Comparison of ENCODE assay signal across 19 cellular contexts in genomic region chr2:232435375-232435648, GRCh38. TPM values are rescaled to one million over a fixed set of nuclear protein-coding genes. Genes with fewer than 3 reads are reported as not detected.
DNase-seq lines count a peak whose midpoint lies in the region; ATAC-seq and TF ChIP-seq lines count a peak whose summit lies in the region.
"Had no signal": no experiment of that assay in that cellular context is flagged by ENCODE, and none has a peak within 500 bp of the region (broad histone marks: within the 10 kb centered on the region; RNA-seq: fewer than 3 reads in every experiment).

No MANE protein-coding gene starts in this region.

- H3K9me3 ChIP-seq in Panc1 (ENCODE audit: control insufficient read depth, insufficient read depth, low read depth, low read length) (no peaks in the 10 kb centered on the region), lower lobe of right lung (no peaks in the 10 kb centered on the region)
- H3K9me3 ChIP-seq: BLaER1 treated with 17β-estradiol and CSF1 and Interleukin-3, amounts not matched to agents 10 nM and 100 nM; HAP-1 had no signal

- peaks cover 5% of the 10 kb centered on the region; the same call in 1 of the 2 replicates for H3K4me1 ChIP-seq in Panc1 (ENCODE audit: control insufficient read depth, insufficient read depth, low read length)
- no peaks in the 10 kb centered on the region for H3K4me1 ChIP-seq in lower lobe of right lung
- H3K4me1 ChIP-seq: HAP-1 had no signal

- no peak overlapping the region for H3K4me3 Mint-ChIP-seq in stimulated activated effector memory CD8-positive, alpha-beta T cell treated with anti-CD3 and anti-CD28 coated beads, Interleukin-12 subunit alpha, Interleukin-12 subunit beta, amount 100 ng/mL, for 72 hours
- no peak overlapping the region for H3K4me3 Mint-ChIP-seq in mesothelial cell of epicardium
- H3K4me3 Mint-ChIP-seq: CD8-positive, alpha-beta T cell had no signal

- H3K27ac Mint-ChIP-seq in stimulated activated effector memory CD8-positive, alpha-beta T cell treated with anti-CD3 and anti-CD28 coated beads, Interleukin-12 subunit alpha, Interleukin-12 subunit beta, amount 100 ng/mL, for 72 hours: peak overlapping the region; percentile 60
- H3K27ac Mint-ChIP-seq in mesothelial cell of epicardium: no peak overlapping the region
- H3K27ac Mint-ChIP-seq: CD8-positive, alpha-beta T cell had no signal

- no peaks in the 10 kb centered on the region for H3K9me3 Mint-ChIP-seq in stimulated activated effector memory CD8-positive, alpha-beta T cell treated with anti-CD3 and anti-CD28 coated beads, Interleukin-12 subunit alpha, Interleukin-12 subunit beta, amount 100 ng/mL, for 72 hours
- H3K9me3 Mint-ChIP-seq in mesothelial cell of epicardium: no peaks in the 10 kb centered on the region
- H3K9me3 Mint-ChIP-seq: CD8-positive, alpha-beta T cell had no signal

- ATAC-seq in Panc1: no peak
- no peak for ATAC-seq in lower lobe of right lung
- ATAC-seq in stimulated activated effector memory CD8-positive, alpha-beta T cell treated with anti-CD3 and anti-CD28 coated beads, Interleukin-12 subunit alpha, Interleukin-12 subunit beta, amount 100 ng/mL, for 72 hours: no peak
- ATAC-seq: CD8-positive, alpha-beta T cell; K562 had no signal

- H3K36me3 Mint-ChIP-seq in stimulated activated effector memory CD8-positive, alpha-beta T cell treated with anti-CD3 and anti-CD28 coated beads, Interleukin-12 subunit alpha, Interleukin-12 subunit beta, amount 100 ng/mL, for 72 hours: no peaks in the 10 kb centered on the region
- H3K36me3 Mint-ChIP-seq in mesothelial cell of epicardium: no peaks in the 10 kb centered on the region
- H3K36me3 Mint-ChIP-seq: CD8-positive, alpha-beta T cell had no signal

- H3K27me3 ChIP-seq in Panc1 (ENCODE audit: control insufficient read depth, insufficient read depth, low read length): no peaks in the 10 kb centered on the region
- H3K27me3 ChIP-seq in lower lobe of right lung (ENCODE audit: low read depth): peaks cover 4% of the 10 kb centered on the region
- H3K27me3 ChIP-seq: BLaER1 treated with 17β-estradiol and CSF1 and Interleukin-3, amounts not matched to agents 10 nM and 100 nM had no signal

- POLR2A ChIA-PET in Panc1 (lab: Charles Lee): interaction anchor here (0.6 kb wide), 1 partner anchor 314 kb away, joined by 3 read pairs; no protein-coding TSS in a partner anchor

- intact Hi-C loops in Panc1 (cut with micrococcal nuclease; ENCODE audit: unreplicated experiment) (loop anchor here (5.0 kb wide), 2 partner anchors 98 to 528 kb away; no protein-coding TSS in a partner anchor), lower lobe of right lung (cut with DNase I) (no loop called here)

- in situ Hi-C loops in Panc1 (cut with HindIII; ENCODE audit: low pct_unique_long_range_greater_than_20kb, low sequenced_read_pairs): no loop called here

- no peak overlapping the region for H3K4me3 ChIP-seq in Panc1 (ENCODE audit: low read depth in 2 of 2, low read length in 2 of 2)
- no peak overlapping the region for H3K4me3 ChIP-seq in lower lobe of right lung
- H3K4me3 ChIP-seq: BLaER1 treated with 17β-estradiol and CSF1 and Interleukin-3, amounts not matched to agents 10 nM and 100 nM; HAP-1; K562 had no signal

- TF ChIP-seq CTCF in Panc1 (IDR thresholded peaks at IDR 0.05) (no peak), lower lobe of right lung (IDR thresholded peaks at IDR 0.05) (no peak), mesothelial cell of epicardium (IDR thresholded peaks at IDR 0.05; ENCODE audit: unreplicated experiment) (no peak)

- H3K36me3 ChIP-seq in Panc1 (ENCODE audit: control insufficient read depth, insufficient read depth, low read length): no peaks in the 10 kb centered on the region
- no peaks in the 10 kb centered on the region for H3K36me3 ChIP-seq in lower lobe of right lung
- H3K36me3 ChIP-seq: BLaER1 treated with 17β-estradiol and CSF1 and Interleukin-3, amounts not matched to agents 10 nM and 100 nM; HAP-1 had no signal

- H3K4me1 Mint-ChIP-seq in stimulated activated effector memory CD8-positive, alpha-beta T cell treated with anti-CD3 and anti-CD28 coated beads, Interleukin-12 subunit alpha, Interleukin-12 subunit beta, amount 100 ng/mL, for 72 hours: peaks cover 7% of the 10 kb centered on the region
- H3K4me1 Mint-ChIP-seq in mesothelial cell of epicardium: peaks cover 2% of the 10 kb centered on the region

- DNase-seq in D341Med (ENCODE audit: low spot score) (peak; percentile 9), Panc1 (ENCODE audit: low read depth, low spot score) (no peak), lower lobe of right lung (peak; percentile 20), mesothelial cell of epicardium (ENCODE audit: low spot score in 2 of 2, unreplicated experiment in 2 of 2) (no peak), anterior cingulate cortex (lab: John Stamatoyannopoulos, UW) (no peak), cortex of kidney (lab: John Stamatoyannopoulos, UW) (no peak)
- DNase-seq in stimulated activated effector memory CD8-positive, alpha-beta T cell treated with anti-CD3 and anti-CD28 coated beads, Interleukin-12 subunit alpha, Interleukin-12 subunit beta, amount 100 ng/mL, for 72 hours (ENCODE audit: low spot score in 2 of 2): no peak
- DNase-seq: Calu3; CD8-positive, alpha-beta T cell; DMS 273 treated with DMSO at 0.1 percent for 48 hours; DMS53; DND-41; EL; IMR-90 had no signal

- H3K27me3 Mint-ChIP-seq in mesothelial cell of epicardium (ENCODE audit: low read depth): peaks cover 3% of the 10 kb centered on the region

- peak overlapping the region; percentile 59; the same call in 1 of the 2 replicates for H3K27ac ChIP-seq in Panc1 (ENCODE audit: low read length)
- H3K27ac ChIP-seq in lower lobe of right lung: no peak overlapping the region
- H3K27ac ChIP-seq: BLaER1 treated with 17β-estradiol and CSF1 and Interleukin-3, amounts not matched to agents 10 nM and 100 nM; HL-60 had no signal

- CTCF ChIA-PET in Panc1 (lab: Charles Lee): no interaction called here

- BruUV-seq in Panc1 (replicated peaks; lab: Mats Ljungman, UMichigan): no TSS peak

RNA-seq across cellular contexts. Expression of gene ALPI, which starts 20.6 kb away (rescaled TPM):
- total RNA-seq in Panc1 (2021; ENCODE audit: unreplicated experiment): not detected
- polyA plus RNA-seq in Panc1 (2012; ENCODE audit: insufficient read length): 0.19 TPM
- total RNA-seq in lower lobe of right lung: not detected
- not detected in 3 replicates for total RNA-seq in mesothelial cell of epicardium
- total RNA-seq: Calu3; CD8-positive, alpha-beta T cell; H4; IMR-90; K562 had no signal
- polyA plus RNA-seq: IMR-90, K562 had no signal

RNA-seq across cellular contexts. Expression of gene ALPG, which starts 28.7 kb away (rescaled TPM):
- total RNA-seq in Panc1 (2021; ENCODE audit: unreplicated experiment) (65.3 TPM), lower lobe of right lung (0.53 TPM), mesothelial cell of epicardium (not detected in 3 replicates)
- 236 TPM for polyA plus RNA-seq in Panc1 (2012; ENCODE audit: insufficient read length)
- total RNA-seq: Calu3; CD8-positive, alpha-beta T cell; H4; IMR-90; K562 had no signal
- polyA plus RNA-seq: IMR-90, K562 had no signal

RNA-seq across cellular contexts. Expression of gene ECEL1, which starts 52.3 kb away (rescaled TPM):
- 2.9 TPM for total RNA-seq in Panc1 (2021; ENCODE audit: unreplicated experiment)
- 5.0 TPM for polyA plus RNA-seq in Panc1 (2012; ENCODE audit: insufficient read length)
- 1.0 TPM for total RNA-seq in lower lobe of right lung
- total RNA-seq in mesothelial cell of epicardium: 8.8 to 9.7 TPM (median 9.5 TPM) in 3 replicates
- total RNA-seq: Calu3; CD8-positive, alpha-beta T cell; H4; IMR-90 had no signal
- polyA plus RNA-seq: IMR-90, K562 had no signal

RNA-seq across cellular contexts. Expression of gene ALPP, which starts 56.8 kb away (rescaled TPM):
- total RNA-seq in Panc1 (2021; ENCODE audit: unreplicated experiment) (7.3 TPM), lower lobe of right lung (6.0 TPM), mesothelial cell of epicardium (not detected in 3 replicates)
- 13.0 TPM for polyA plus RNA-seq in Panc1 (2012; ENCODE audit: insufficient read length)
- total RNA-seq: Calu3; CD8-positive, alpha-beta T cell; IMR-90; K562 had no signal
- polyA plus RNA-seq: IMR-90 had no signal

Comparison
In these comparisons a context has a peak if more than half of its experiments do, and no peak if none do; other contexts are left out.
1. DNase-seq: peak in D341Med (single experiment) and lower lobe of right lung (single experiment); none in Panc1 (single experiment), stimulated activated effector memory CD8-positive, alpha-beta T cell treated with anti-CD3 and anti-CD28 coated beads, Interleukin-12 subunit alpha, Interleukin-12 subunit beta, amount 100 ng/mL, for 72 hours (0 of 2), mesothelial cell of epicardium (0 of 2), anterior cingulate cortex (0 of 58) and cortex of kidney (single experiment).
2. RNA of gene ALPG, which starts 28.7 kb away (total RNA-seq): 65.3 TPM in Panc1 (single experiment); 0.53 TPM in lower lobe of right lung (single experiment) and not detected in mesothelial cell of epicardium; every median in the first group is over 10 times any median in the second.